In the genomic region with DNA sequence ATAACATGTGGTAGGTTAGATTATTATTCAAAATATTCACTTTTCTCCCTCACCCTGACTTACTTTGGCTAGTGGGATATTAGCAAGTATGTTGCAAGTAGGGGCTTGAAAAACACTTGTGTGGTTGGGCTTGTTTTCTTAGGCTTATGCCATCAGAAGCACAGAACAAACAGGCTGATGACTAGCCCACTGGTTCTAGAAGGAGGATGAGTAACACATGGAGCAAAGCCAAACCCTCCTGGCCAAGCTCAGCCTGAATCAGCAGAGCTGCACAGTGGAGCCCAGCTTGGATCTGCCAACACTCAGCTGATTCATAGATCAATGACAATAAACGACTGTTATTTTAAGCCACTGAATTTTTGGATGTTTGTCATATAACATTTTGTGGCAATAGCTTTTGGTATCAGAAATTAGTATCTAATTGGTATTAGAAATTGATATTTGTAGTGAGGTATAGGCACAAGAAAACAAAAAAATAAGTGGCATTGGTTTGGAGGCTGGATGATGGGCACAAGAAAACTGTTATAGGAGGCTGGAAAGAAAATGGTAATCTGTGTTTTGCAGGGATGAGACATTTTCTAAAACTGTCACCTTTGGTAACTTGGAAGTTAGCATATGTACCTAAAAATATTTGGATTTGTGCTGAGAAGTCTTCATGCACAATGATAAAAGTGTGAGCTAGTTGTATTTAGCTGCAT, we compare ENCODE assay signal across 8 cellular contexts. TPM values are rescaled to one million over a fixed set of nuclear protein-coding genes. Genes with fewer than 3 reads are reported as not detected.
DNase-seq lines count a peak whose midpoint lies in the region; FAIRE-seq and TF ChIP-seq lines count a peak whose summit lies in the region.
"Had no signal": no experiment of that assay in that cellular context is flagged by ENCODE, and none has a peak within 500 bp of the region (broad histone marks: within the 10 kb centered on the region; RNA-seq: fewer than 3 reads in every experiment).

No MANE protein-coding gene starts in this region.

- in situ Hi-C loops in astrocyte of the cerebellum (cut with HindIII; ENCODE audit: low sequenced_read_pairs): loop anchor here (25.0 kb wide), 1 partner anchor 304 kb away; no protein-coding TSS in a partner anchor

- H3K36me3 ChIP-seq in tibial nerve: no peaks in the 10 kb centered on the region
- H3K36me3 ChIP-seq: neutrophil had no signal

- peaks cover 0 to 9% (median 0%) of the 10 kb centered on the region in 4 donors for H3K4me1 ChIP-seq in tibial nerve

- TF ChIP-seq EP300 in tibial nerve (IDR thresholded peaks at IDR 0.05): peak in 1 of 2 donors; percentile 41

- DNase-seq in LNCaP clone FGC (ENCODE audit: low read depth) (peak; percentile 59), astrocyte of the cerebellum (ENCODE audit: low read depth) (peak; percentile 99), tibial nerve (ENCODE audit: low spot score in 2 of 2) (peak; percentile 36 to 57), NCI-H524 treated with DMSO at 0.1 percent for 48 hours (lab: John Stamatoyannopoulos, UW) (no peak), NCI-H748 treated with DMSO at 0.1 percent for 48 hours (lab: John Stamatoyannopoulos, UW) (no peak), NCI-H2227 (lab: John Stamatoyannopoulos, UW; ENCODE audit: unreplicated experiment) (no peak)

- no peak overlapping the region for H3K4me3 ChIP-seq in LNCaP clone FGC (ENCODE audit: low read depth, low read length)
- no peak overlapping the region for H3K4me3 ChIP-seq in astrocyte of the cerebellum (ENCODE audit: low read depth, low read length)
- H3K4me3 ChIP-seq in tibial nerve: no peak overlapping the region

- H3K27me3 ChIP-seq in tibial nerve: no peaks in the 10 kb centered on the region
- H3K27me3 ChIP-seq: neutrophil had no signal

- no peak for TF ChIP-seq POLR2A in tibial nerve (IDR thresholded peaks at IDR 0.05)

- FAIRE-seq in islet of Langerhans (lab: Jason Lieb, UNC): peak; percentile 99

- no peak for TF ChIP-seq CTCF in LNCaP clone FGC (IDR thresholded peaks at IDR 0.05; ENCODE audit: control insufficient read depth, extremely low read depth, insufficient read depth)
- no peak for TF ChIP-seq CTCF in astrocyte of the cerebellum (IDR thresholded peaks at IDR 0.05; ENCODE audit: low read depth, low read length, missing control alignments)
- no peak for TF ChIP-seq CTCF in tibial nerve (IDR thresholded peaks at IDR 0.05)

- WGBS in tibial nerve, 2 donors: 33 to 34% methylated on average over 1 of the region's 1 CpG

- no peak overlapping the region for H3K27ac ChIP-seq in tibial nerve
- H3K27ac ChIP-seq: neutrophil had no signal

- no peaks in the 10 kb centered on the region for H3K9me3 ChIP-seq in tibial nerve
- H3K9me3 ChIP-seq: neutrophil had no signal

RNA-seq across cellular contexts. Expression of gene ZBED3, which starts 46.1 kb away (rescaled TPM):
- total RNA-seq in tibial nerve: 10 to 100 TPM in 2 of 4 donors, 1 to 10 TPM in 2; 5.7 to 33.5 (median 18.4) TPM

Comparison
In these comparisons a context has a peak if more than half of its experiments do, and no peak if none do; other contexts are left out.
1. DNase-seq: peak in LNCaP clone FGC (single experiment), astrocyte of the cerebellum (single experiment) and tibial nerve (2 of 2); none in NCI-H524 treated with DMSO at 0.1 percent for 48 hours (single experiment), NCI-H748 treated with DMSO at 0.1 percent for 48 hours (single experiment) and NCI-H2227 (single experiment).